Comparison of ENCODE assay signal across 8 cellular contexts in the genomic region with DNA sequence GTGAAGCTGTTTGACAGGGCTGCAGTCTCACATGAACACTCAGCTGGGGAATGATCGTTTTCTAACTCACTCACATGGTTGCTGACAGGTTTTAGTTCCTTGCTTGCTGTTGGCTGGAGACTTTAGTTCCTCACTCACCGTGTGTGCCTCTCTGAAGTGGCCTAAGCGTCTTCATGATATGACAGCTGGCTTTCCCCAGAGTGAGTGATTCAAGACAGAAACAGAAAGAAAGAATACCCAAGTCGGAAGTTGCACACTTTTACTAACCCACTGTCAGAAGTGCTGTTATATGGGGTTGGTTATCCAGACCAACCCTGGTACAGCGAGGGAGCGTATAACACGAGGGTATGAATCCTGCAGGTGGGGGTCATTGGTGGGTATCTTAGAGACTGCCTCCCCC.
DNase-seq lines count a peak whose midpoint lies in the region; ATAC-seq and TF ChIP-seq lines count a peak whose summit lies in the region.

No MANE protein-coding gene starts in this region.

- DNase-seq in RPMI8226 = peak; percentile 42
- no peak for DNase-seq in lower lobe of right lung
- no peak for DNase-seq in islet precursor cell
- no peak for DNase-seq in sciatic nerve (ENCODE audit: low spot score)
- no peak for DNase-seq in AG08395 (ENCODE audit: low spot score)
- DNase-seq in NCI-H128 (lab: John Stamatoyannopoulos, UW; ENCODE audit: unreplicated experiment) = no peak

- peak; percentile 100 for ATAC-seq in GM18867 (IDR thresholded peaks at IDR 0.05; ENCODE audit: unreplicated experiment)
- ATAC-seq in HG02885 (IDR thresholded peaks at IDR 0.05; ENCODE audit: poor library complexity, unreplicated experiment) = peak; percentile 99
- ATAC-seq in lower lobe of right lung = peak; percentile 57 to 72
- no peak for ATAC-seq in sciatic nerve

- intact Hi-C loops in lower lobe of right lung (cut with DNase I) = no loop called here
- intact Hi-C loops in sciatic nerve (cut with DNase I) = no loop called here

- TF ChIP-seq CTCF in lower lobe of right lung (IDR thresholded peaks at IDR 0.05) = no peak

- H3K27ac ChIP-seq in lower lobe of right lung = no peak overlapping the region

- no peaks in the 10 kb centered on the region for H3K9me3 ChIP-seq in lower lobe of right lung

- no peaks in the 10 kb centered on the region for H3K4me1 ChIP-seq in lower lobe of right lung

- no peaks in the 10 kb centered on the region for H3K27me3 ChIP-seq in lower lobe of right lung (ENCODE audit: low read depth)

- H3K4me3 ChIP-seq in lower lobe of right lung = no peak overlapping the region

- no peaks in the 10 kb centered on the region for H3K36me3 ChIP-seq in lower lobe of right lung
